1 cellular context compared by ENCODE assay signal in genomic region chr12:57470970-57471656, GRCh38.
A peak's percentile ranks its signal among the peaks of the same experiment; 100 is the strongest.
TF ChIP-seq lines count a peak whose summit lies in the region.

No MANE protein-coding gene starts in this region.

TF ChIP-seq in HepG2, 621 proteins besides CTCF, POLR2A, EP300 and RAD21:
- TF ChIP-seq TEAD3 (CRISPR knock-in tag; optimal IDR thresholded peaks at IDR 0.05; ENCODE audit: borderline replicate concordance): no peak
- TF ChIP-seq HNF4A (CRISPR knock-in tag; IDR thresholded peaks at IDR 0.05): peak; percentile 30; the same call in 1 of the 2 replicates
